In genomic region chr4:90064196-90064595, GRCh38 we compare ENCODE assay signal across 27 cellular contexts.
"Had no signal": no experiment of that assay in that cellular context is flagged by ENCODE, and none has a peak within 500 bp of the region (broad histone marks: within the 10 kb centered on the region; RNA-seq: fewer than 3 reads in every experiment).

No MANE protein-coding gene starts in this region.

- H3K9me3 ChIP-seq: colonic mucosa, esophagus muscularis mucosa, gastroesophageal sphincter, heart left ventricle, left lung, lower lobe of right lung, mucosa of descending colon had no signal

- H2AFZ ChIP-seq: hepatocyte had no signal

- H3K4me1 Mint-ChIP-seq: immature natural killer cell; naive thymus-derived CD8-positive, alpha-beta T cell had no signal

- H3K4me2 ChIP-seq: hepatocyte had no signal

- DNase-seq: colonic mucosa; cortex of kidney; effector CD8-positive, alpha-beta T cell; effector memory CD8-positive, alpha-beta T cell; endodermal cell; foreskin keratinocyte; heart left ventricle; hypothalamus; immature natural killer cell; islet precursor cell; kidney; kidney glomerular epithelial cell; left cardiac atrium; left lung; left ventricle myocardium superior; lower lobe of right lung; mesenchymal stem cell; mucosa of descending colon; naive B cell; naive thymus-derived CD8-positive, alpha-beta T cell had no signal

- H3K27ac Mint-ChIP-seq: dendritic cell treated with granulocyte-macrophage colony-stimulating factor and Interleukin-4, amounts not matched to agents 40 ng/mL and 50 ng/mL, for 4 days; effector memory CD8-positive, alpha-beta T cell; endodermal cell; immature natural killer cell; mesothelial cell of epicardium; naive thymus-derived CD8-positive, alpha-beta T cell had no signal

- H3K9me3 Mint-ChIP-seq: effector memory CD8-positive, alpha-beta T cell; endodermal cell; naive B cell; naive thymus-derived CD8-positive, alpha-beta T cell had no signal

- H3K27me3 ChIP-seq: colonic mucosa, esophagus muscularis mucosa, foreskin keratinocyte, gastroesophageal sphincter, heart left ventricle, hepatocyte, left lung had no signal

- FAIRE-seq: endometrium, frontal cortex, kidney had no signal

- H3K79me2 ChIP-seq: hepatocyte had no signal

- H3K36me3 Mint-ChIP-seq: immature natural killer cell; mesothelial cell of epicardium; naive B cell; naive thymus-derived CD8-positive, alpha-beta T cell had no signal

- H3K36me3 ChIP-seq: colonic mucosa, esophagus muscularis mucosa, gastroesophageal sphincter, heart left ventricle, left lung, lower lobe of right lung had no signal

- H3K4me3 Mint-ChIP-seq: dendritic cell treated with granulocyte-macrophage colony-stimulating factor and Interleukin-4, amounts not matched to agents 40 ng/mL and 50 ng/mL, for 4 days; effector memory CD8-positive, alpha-beta T cell; endodermal cell; immature natural killer cell; mesothelial cell of epicardium; naive B cell; naive thymus-derived CD8-positive, alpha-beta T cell had no signal

- H3K4me3 ChIP-seq: colonic mucosa, esophagus muscularis mucosa, gastroesophageal sphincter, heart left ventricle, hepatocyte, left lung, lower lobe of right lung, mucosa of descending colon had no signal

- ATAC-seq: effector memory CD8-positive, alpha-beta T cell; foreskin keratinocyte; gastroesophageal sphincter; heart left ventricle; left cardiac atrium; left lung; left ventricle myocardium superior; lower lobe of right lung; mucosa of descending colon; naive thymus-derived CD8-positive, alpha-beta T cell had no signal

- H3K27ac ChIP-seq: colonic mucosa, esophagus muscularis mucosa, foreskin keratinocyte, gastroesophageal sphincter, heart left ventricle, hepatocyte, left lung, lower lobe of right lung had no signal

- H3K4me1 ChIP-seq: colonic mucosa, esophagus muscularis mucosa, foreskin keratinocyte, gastroesophageal sphincter, heart left ventricle, left lung, lower lobe of right lung had no signal

- H3K27me3 Mint-ChIP-seq: dendritic cell treated with granulocyte-macrophage colony-stimulating factor and Interleukin-4, amounts not matched to agents 40 ng/mL and 50 ng/mL, for 4 days; effector memory CD8-positive, alpha-beta T cell had no signal
